Comparison of ENCODE assay signal across 8 cellular contexts in genomic region chr16:31875112-31875803, GRCh38. TPM values are rescaled to one million over a fixed set of nuclear protein-coding genes. Genes with fewer than 3 reads are reported as not detected.
DNase-seq lines count a peak whose midpoint lies in the region; ATAC-seq, FAIRE-seq and TF ChIP-seq lines count a peak whose summit lies in the region.

No MANE protein-coding gene starts in this region.

- H3K27ac ChIP-seq in HUES64 (ENCODE audit: low read depth, low read length) (no peak overlapping the region), K562 (ENCODE audit: extremely low read depth, low read depth, low read length) (peak overlapping the region; percentile 98)

- FAIRE-seq in K562 (lab: Jason Lieb, UNC) = no peak

- TF ChIP-seq EP300 in K562 (IDR thresholded peaks at IDR 0.05; ENCODE audit: low read length) = no peak

- DNase-seq in AG20443 (ENCODE audit: low spot score) (peak; percentile 64), K562 (ENCODE audit: extremely low read depth in 1 of 4, low spot score in 3 of 4) (peak in 3 of 4 experiments; percentile 18 to 27 (median 22)), mucosa of descending colon (no peak), DMS 273 treated with DMSO at 0.1 percent for 48 hours (lab: John Stamatoyannopoulos, UW) (no peak)

- TSS peak; percentile 48 for BruUV-seq in K562 (replicated peaks; lab: Mats Ljungman, UMichigan)

- H3K4me2 ChIP-seq in K562 (ENCODE audit: insufficient read depth, low read length) = peak overlapping the region; percentile 92

- H3K4me1 ChIP-seq in HUES64 (ENCODE audit: insufficient read depth, low read length) (peaks cover 31% of the 10 kb centered on the region), K562 (replicated peaks in 1 of 2; ENCODE audit: control insufficient read depth in 2 of 2, insufficient read depth in 2 of 2, low read length in 2 of 2) (peaks cover 10 to 52% of the 10 kb centered on the region in 2 experiments), mucosa of descending colon (ENCODE audit: low read depth) (peaks cover 40% of the 10 kb centered on the region)

- H3K27me3 ChIP-seq in HUES64 (ENCODE audit: insufficient read depth, low read length) (no peaks in the 10 kb centered on the region; the same call in 1 of the 2 replicates), K562 (ENCODE audit: control insufficient read depth in 2 of 2, insufficient read depth in 2 of 2, low read length in 2 of 2) (no peaks in the 10 kb centered on the region)

- H3K9ac ChIP-seq in HUES64 (ENCODE audit: low read depth, low read length) (no peak overlapping the region; the same call in 1 of the 2 replicates), K562 (ENCODE audit: insufficient read depth in 1 of 2, low read depth in 2 of 2, low read length in 2 of 2) (peak overlapping the region; percentile 78 to 99; a peak in 3 of 4 replicates)

- TF ChIP-seq POLR2A in K562 (conservative IDR thresholded peaks at IDR 0.05) = no peak

- H3K9me1 ChIP-seq in K562 (ENCODE audit: control insufficient read depth, insufficient read depth, low read length) = no peaks in the 10 kb centered on the region

- POLR2A ChIA-PET in K562 (lab: Yijun Ruan, JAX) = interaction anchor here (1.0 kb wide), 1 partner anchor 388 kb away, joined by 3 read pairs; no protein-coding TSS in a partner anchor

- intact Hi-C loops in K562 (cut with micrococcal nuclease) = loop anchor here (5.0 to 10.0 kb wide), 2 partner anchors 173 to 490 kb away; no protein-coding TSS in a partner anchor
- intact Hi-C loops in mucosa of descending colon (cut with DNase I, micrococcal nuclease) = no loop called here

- CTCF ChIA-PET in K562 (lab: Yijun Ruan, JAX; ENCODE audit: low intra/inter-chr PET ratio) = interaction anchor here (0.9 kb wide), 1 partner anchor 22 kb away, joined by 4 read pairs; no protein-coding TSS in a partner anchor

- peaks cover 26% of the 10 kb centered on the region for H4K20me1 ChIP-seq in K562 (replicated peaks; ENCODE audit: control insufficient read depth, insufficient read depth, low read length)

- in situ Hi-C loops in K562 (cut with MboI) = no loop called here

- peaks cover 67% of the 10 kb centered on the region for H3K79me2 ChIP-seq in K562 (ENCODE audit: control insufficient read depth, insufficient read depth, low read length)

- ATAC-seq in K562 (peak; percentile 26; the same call in 2 of the 3 replicates), mucosa of descending colon (peak; percentile 4), HG03280 (IDR thresholded peaks at IDR 0.05; ENCODE audit: unreplicated experiment) (no peak), GM18870 (IDR thresholded peaks at IDR 0.05; ENCODE audit: unreplicated experiment) (no peak), GM19452 (IDR thresholded peaks at IDR 0.05; ENCODE audit: unreplicated experiment) (no peak)

- H3K36me3 ChIP-seq in HUES64 (ENCODE audit: insufficient read depth, low read length) (peaks cover 7% of the 10 kb centered on the region), K562 (ENCODE audit: control insufficient read depth, insufficient read depth, low read length) (peaks cover 53% of the 10 kb centered on the region), mucosa of descending colon (ENCODE audit: low read depth) (no peaks in the 10 kb centered on the region)

- TF ChIP-seq CTCF in K562 (IDR thresholded peaks at IDR 0.05 in 2 of 3, conservative IDR thresholded peaks at IDR 0.05 in 1 of 3; ENCODE audit: insufficient read depth in 2 of 3, low read depth in 1 of 3, low read length in 3 of 3) (no peak), mucosa of descending colon (IDR thresholded peaks at IDR 0.05) (no peak)

- H3K4me3 ChIP-seq in HUES64 (ENCODE audit: low read length) (peak overlapping the region; percentile 99), K562 (peak overlapping the region; percentile 98), mucosa of descending colon (no peak overlapping the region)

- WGBS in HUES64 = 72% methylated on average over 5 of the region's 5 CpGs
- 20% methylated on average over 5 of the region's 5 CpGs for WGBS in K562 (ENCODE audit: insufficient coverage, low coverage, missing lambda C conversion rate)

- no peak for TF ChIP-seq RAD21 in K562 (CRISPR knock-in tag; conservative IDR thresholded peaks at IDR 0.05 in 1 of 2, IDR thresholded peaks at IDR 0.05 in 1 of 2)

- H3K9me3 ChIP-seq in HUES64 (ENCODE audit: insufficient read depth, low read depth, low read length) (no peaks in the 10 kb centered on the region), K562 (replicated peaks; ENCODE audit: control insufficient read depth, insufficient read depth, low read depth, low read length) (0 out of 2 replicates have a peak, but pooled peaks cover 2% of the 10 kb centered on the region), mucosa of descending colon (no peaks in the 10 kb centered on the region)

- H2AFZ ChIP-seq in K562 (ENCODE audit: low read depth, low read length) = no peak overlapping the region

TF ChIP-seq in K562, 482 proteins besides CTCF, POLR2A, EP300 and RAD21:
- TF ChIP-seq BRD4 (IDR thresholded peaks at IDR 0.05) (no peak), TOE1 (IDR thresholded peaks at IDR 0.05; ENCODE audit: borderline replicate concordance) (no peak), TOE1 (CRISPR knock-in tag; IDR thresholded peaks at IDR 0.05; ENCODE audit: borderline replicate concordance, low read depth) (no peak), YY1 (IDR thresholded peaks at IDR 0.05; ENCODE audit: borderline replicate concordance in 1 of 3, control insufficient read depth in 1 of 3, extremely low read depth in 1 of 3, insufficient read depth in 3 of 3, insufficient read length in 1 of 3, insufficient replicate concordance in 2 of 3, low read depth in 1 of 3, low read length in 2 of 3) (peak in 1 of 3 experiments; percentile 14)

RNA-seq across cellular contexts. Expression of gene ZNF267, which starts 1.7 kb away (rescaled TPM):
- 13.8 TPM for polyA plus RNA-seq in HUES64 (2013, experiment 1 of 2)
- polyA plus RNA-seq in HUES64 (2013, experiment 2 of 2) = 13.2 TPM
- total RNA-seq in K562 (2011; cell fraction: chromatin; rRNA removed; ENCODE audit: low replicate concordance) = 24.7 and 44.0 TPM in 2 replicates
- 17.0 and 25.0 TPM in 2 replicates for total RNA-seq in K562 (2011; cell fraction: nucleolus; rRNA removed)
- total RNA-seq in K562 (2011; cell fraction: nucleoplasm; rRNA removed) = 25.1 and 28.1 TPM in 2 replicates
- total RNA-seq in K562 (2014; rRNA removed) (14.2 and 18.2 TPM in 2 replicates), K562 (2014; rRNA removed; fragmentation: Illumina TruSeq; extraction: Trizol) (34.5 and 40.8 TPM in 2 replicates), K562 (2015; rRNA removed; fragmentation: Illumina TruSeq; extraction: Trizol) (35.1 and 38.8 TPM in 2 replicates), K562 (2021) (24.6 and 29.1 TPM in 2 replicates), mucosa of descending colon (10 to 100 TPM; 10.5 to 12.3 (median 11.2) TPM)
- polyA plus RNA-seq in K562 (2011; rRNA removed) (16.0 and 21.4 TPM in 2 replicates), K562 (2014; fragmentation: Illumina TruSeq; extraction: Trizol) (19.2 and 21.5 TPM in 2 replicates), K562 (2014; fragmentation: Nextera tagmentation; extraction: Ambion mirVana) (10 to 100 TPM; 18.1 to 22.2 TPM), K562 (2014; rRNA removed) (13.0 and 14.6 TPM in 2 replicates)
- polyA plus RNA-seq in K562 (2011; cell fraction: cytosol; rRNA removed) = 3.5 and 6.0 TPM in 2 replicates
- 9.2 and 12.6 TPM in 2 replicates for polyA plus RNA-seq in K562 (2011; cell fraction: nucleus; rRNA removed)
- polyA plus RNA-seq in K562 (2012) = 12.6 and 14.4 TPM in 2 replicates
- 43.3 and 47.1 TPM in 2 replicates for polyA minus RNA-seq in K562 (2011; rRNA and poly(A)+ RNA removed)
- polyA minus RNA-seq in K562 (2011; cell fraction: cytosol; rRNA and poly(A)+ RNA removed) = 12.4 and 13.0 TPM in 2 replicates
- 33.3 and 40.5 TPM in 2 replicates for polyA minus RNA-seq in K562 (2011; cell fraction: nucleus; rRNA and poly(A)+ RNA removed)

Comparison
In these comparisons a context has a peak if more than half of its experiments do, and no peak if none do; other contexts are left out.
1. DNase-seq: peak in AG20443 (single experiment) and K562 (3 of 4); none in mucosa of descending colon (0 of 3) and DMS 273 treated with DMSO at 0.1 percent for 48 hours (single experiment).
2. ATAC-seq: peak in K562 (single experiment) and mucosa of descending colon (single experiment); none in HG03280 (single experiment), GM18870 (single experiment) and GM19452 (single experiment).